25 cellular contexts compared by ENCODE assay signal in genomic region chr9:106072421-106072820, GRCh38.
DNase-seq lines count a peak whose midpoint lies in the region; ATAC-seq and TF ChIP-seq lines count a peak whose summit lies in the region.
"Had no signal": no experiment of that assay in that cellular context is flagged by ENCODE, and none has a peak within 500 bp of the region (broad histone marks: within the 10 kb centered on the region; RNA-seq: fewer than 3 reads in every experiment).

No MANE protein-coding gene starts in this region.

- no peak overlapping the region for H3K4me3 ChIP-seq in heart right ventricle
- H3K4me3 ChIP-seq: BLaER1 treated with 17β-estradiol and CSF1 and Interleukin-3, amounts not matched to agents 10 nM and 100 nM; GM23248; HAP-1; MG63; SJCRH30 had no signal

- H3K4me1 ChIP-seq in heart right ventricle = peaks cover 0 to 12% (median 0%) of the 10 kb centered on the region in 9 donors
- H3K4me1 ChIP-seq: BLaER1 treated with 17β-estradiol and CSF1 and Interleukin-3, amounts not matched to agents 10 nM and 100 nM; Caco-2 had no signal

- peak; percentile 49 for ATAC-seq in Right ventricle myocardium inferior
- ATAC-seq in heart right ventricle = peak in 7 of 8 donors; percentile 28 to 84 (median 74)
- ATAC-seq in GM21360 (IDR thresholded peaks at IDR 0.05; ENCODE audit: unreplicated experiment) = no peak

- WGBS in heart right ventricle, 2 donors = 17 to 52% methylated on average over 1 of the region's 1 CpG

- H3K36me3 Mint-ChIP-seq in osteocyte (ENCODE audit: unreplicated experiment) = no peaks in the 10 kb centered on the region

- H3K4me3 Mint-ChIP-seq in osteocyte (ENCODE audit: unreplicated experiment) = no peak overlapping the region
- H3K4me3 Mint-ChIP-seq: CD4-positive, alpha-beta memory T cell had no signal

- no peaks in the 10 kb centered on the region for H3K9me3 Mint-ChIP-seq in osteocyte (ENCODE audit: unreplicated experiment)

- TF ChIP-seq CTCF in heart right ventricle (IDR thresholded peaks at IDR 0.05) (no peak), osteocyte (IDR thresholded peaks at IDR 0.05) (no peak)

- H3K36me3 ChIP-seq in heart right ventricle = no peaks in the 10 kb centered on the region
- H3K36me3 ChIP-seq: BLaER1 treated with 17β-estradiol and CSF1 and Interleukin-3, amounts not matched to agents 10 nM and 100 nM; HAP-1; MG63; SJCRH30 had no signal

- DNase-seq in Right ventricle myocardium inferior (ENCODE audit: missing footprints) (no peak), cardiac septum (ENCODE audit: low spot score) (no peak), RPMI7951 (ENCODE audit: low read depth) (peak; percentile 50), heart right ventricle (no peak), renal cortical epithelial cell (ENCODE audit: low read depth) (peak; percentile 14), HUDEP-2 (lab: John Stamatoyannopoulos, UW; ENCODE audit: unreplicated experiment in 76 of 76) (no peak), osteocyte (ENCODE audit: extremely low spot score, unreplicated experiment) (no peak)
- DNase-seq: 8988T; Caco-2; CD4-positive, alpha-beta memory T cell; DMS 273 treated with DMSO at 0.1 percent for 48 hours; DMS79 treated with DMSO at 0.1 percent for 48 hours; GM23248; IMR-90; Kasumi-1; MG63; NCI-H1105; NCI-H146; NCI-H2029; NCI-H2227 treated with DMSO at 0.1 percent for 48 hours; NCI-H510A; SJCRH30 had no signal

- H3K9me3 ChIP-seq in heart right ventricle = no peaks in the 10 kb centered on the region
- H3K9me3 ChIP-seq: BLaER1 treated with 17β-estradiol and CSF1 and Interleukin-3, amounts not matched to agents 10 nM and 100 nM; Caco-2; HAP-1; MG63; SJCRH30 had no signal

- no peaks in the 10 kb centered on the region for H3K27me3 ChIP-seq in heart right ventricle
- H3K27me3 ChIP-seq: BLaER1 treated with 17β-estradiol and CSF1 and Interleukin-3, amounts not matched to agents 10 nM and 100 nM; MG63; SJCRH30 had no signal

- H3K4me1 Mint-ChIP-seq in osteocyte (ENCODE audit: unreplicated experiment) = peaks cover 8% of the 10 kb centered on the region
- H3K4me1 Mint-ChIP-seq: CD4-positive, alpha-beta memory T cell had no signal

- H3K27ac ChIP-seq in heart right ventricle = peak overlapping the region in 4 of 10 donors; percentile 26 to 49 (median 38)
- H3K27ac ChIP-seq: BLaER1 treated with 17β-estradiol and CSF1 and Interleukin-3, amounts not matched to agents 10 nM and 100 nM; GM23248; SJCRH30 had no signal

- intact Hi-C loops in Right ventricle myocardium inferior (cut with DNase I) = no loop called here
- intact Hi-C loops in cardiac septum (cut with DNase I) = no loop called here
- intact Hi-C loops in heart right ventricle (cut with DNase I) = no loop called here

- H3K27me3 Mint-ChIP-seq in osteocyte (ENCODE audit: unreplicated experiment) = peaks cover 7% of the 10 kb centered on the region
- H3K27me3 Mint-ChIP-seq: CD4-positive, alpha-beta memory T cell had no signal

- H3K27ac Mint-ChIP-seq in osteocyte (ENCODE audit: unreplicated experiment) = no peak overlapping the region
- H3K27ac Mint-ChIP-seq: CD4-positive, alpha-beta memory T cell had no signal

Comparison
In these comparisons a context has a peak if more than half of its experiments do, and no peak if none do; other contexts are left out.
1. DNase-seq: peak in RPMI7951 (single experiment) and renal cortical epithelial cell (single experiment); none in Right ventricle myocardium inferior (single experiment), cardiac septum (single experiment), heart right ventricle (0 of 2), HUDEP-2 (0 of 76) and osteocyte (single experiment).